In the genomic region with DNA sequence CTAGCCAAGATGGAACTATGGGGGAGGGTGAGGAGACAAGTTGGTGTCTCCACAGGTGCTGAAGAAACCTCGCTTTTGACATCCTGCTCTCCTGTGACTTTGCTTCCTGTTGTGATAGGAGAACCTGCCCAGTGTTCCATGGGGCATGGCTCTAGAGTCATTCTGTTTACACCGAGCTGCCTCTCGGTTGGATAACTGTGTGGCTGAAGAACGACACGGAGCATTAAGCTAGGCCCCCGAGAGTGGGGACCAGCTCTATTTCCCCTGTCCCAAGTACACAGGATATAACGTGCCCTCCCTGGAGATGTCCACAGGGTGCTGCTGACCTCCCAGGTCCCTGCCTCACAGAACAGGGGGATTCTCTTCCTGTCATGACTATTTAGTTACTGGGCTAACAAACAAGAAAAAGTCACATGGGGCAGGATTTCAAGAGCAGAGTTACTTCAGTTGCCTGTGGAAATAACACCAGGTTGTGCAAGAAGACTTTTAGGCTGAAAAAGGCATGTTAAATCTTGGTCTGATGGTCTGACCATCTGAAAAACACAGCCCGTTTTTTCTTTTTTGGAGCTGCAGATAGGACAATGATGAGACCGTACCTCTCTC, we compare ENCODE assay signal across 1 cellular context.
TF ChIP-seq lines count a peak whose summit lies in the region.

No MANE protein-coding gene starts in this region.

TF ChIP-seq in K562, 482 proteins besides CTCF, POLR2A, EP300 and RAD21 (continued from another document):
- no peak for TF ChIP-seq TOE1 (IDR thresholded peaks at IDR 0.05; ENCODE audit: borderline replicate concordance)
- no peak for TF ChIP-seq TOE1 (CRISPR knock-in tag; IDR thresholded peaks at IDR 0.05; ENCODE audit: borderline replicate concordance, low read depth)
- no peak for TF ChIP-seq YBX1 (IDR thresholded peaks at IDR 0.05)
- no peak for TF ChIP-seq CEBPG (CRISPR knock-in tag; IDR thresholded peaks at IDR 0.05)
- TF ChIP-seq CEBPG (tag; conservative IDR thresholded peaks at IDR 0.05 in 1 of 2, IDR thresholded peaks at IDR 0.05 in 1 of 2), result peak in 1 of 2 experiments; percentile 35; a peak in 1 of 4 replicates
- TF ChIP-seq CEBPB (tag; IDR thresholded peaks at IDR 0.05), result peak; percentile 35; the same call in 1 of the 2 replicates
- TF ChIP-seq NCOA1 (IDR thresholded peaks at IDR 0.05; ENCODE audit: low read depth), result no peak
- no peak for TF ChIP-seq RBM25 (IDR thresholded peaks at IDR 0.05; ENCODE audit: low read depth, low read length, severe bottlenecking)
- no peak for TF ChIP-seq RBFOX2 (IDR thresholded peaks at IDR 0.05; ENCODE audit: low read depth, low read length)
- TF ChIP-seq SP2 (IDR thresholded peaks at IDR 0.05; ENCODE audit: extremely low read depth, low read depth, low read length, poor library complexity, severe bottlenecking), result no peak
- TF ChIP-seq TAL1 (IDR thresholded peaks at IDR 0.05), result no peak
- TF ChIP-seq RBM15 (IDR thresholded peaks at IDR 0.05; ENCODE audit: insufficient read depth, low read length), result no peak
- TF ChIP-seq, protein P1, sequence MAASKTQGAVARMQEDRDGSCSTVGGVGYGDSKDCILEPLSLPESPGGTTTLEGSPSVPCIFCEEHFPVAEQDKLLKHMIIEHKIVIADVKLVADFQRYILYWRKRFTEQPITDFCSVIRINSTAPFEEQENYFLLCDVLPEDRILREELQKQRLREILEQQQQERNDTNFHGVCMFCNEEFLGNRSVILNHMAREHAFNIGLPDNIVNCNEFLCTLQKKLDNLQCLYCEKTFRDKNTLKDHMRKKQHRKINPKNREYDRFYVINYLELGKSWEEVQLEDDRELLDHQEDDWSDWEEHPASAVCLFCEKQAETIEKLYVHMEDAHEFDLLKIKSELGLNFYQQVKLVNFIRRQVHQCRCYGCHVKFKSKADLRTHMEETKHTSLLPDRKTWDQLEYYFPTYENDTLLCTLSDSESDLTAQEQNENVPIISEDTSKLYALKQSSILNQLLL (CRISPR knock-in tag; IDR thresholded peaks at IDR 0.05; ENCODE audit: borderline replicate concordance), result no peak
- no peak for TF ChIP-seq PTBP1 (IDR thresholded peaks at IDR 0.05; ENCODE audit: low read depth, low read length)
- TF ChIP-seq PML (IDR thresholded peaks at IDR 0.05; ENCODE audit: low read length), result no peak
- TF ChIP-seq ELF2 (CRISPR knock-in tag; IDR thresholded peaks at IDR 0.05), result no peak
- no peak for TF ChIP-seq TGIF2 (CRISPR knock-in tag; IDR thresholded peaks at IDR 0.05)
- TF ChIP-seq MAZ (CRISPR knock-in tag; conservative IDR thresholded peaks at IDR 0.05 in 1 of 2, IDR thresholded peaks at IDR 0.05 in 1 of 2), result 0 out of 4 replicates have a peak, but pooled peaks of 1 of the 2 experiments have one; percentile 8
- TF ChIP-seq HDAC8 (tag; IDR thresholded peaks at IDR 0.05), result no peak
- TF ChIP-seq ETV1 (tag; conservative IDR thresholded peaks at IDR 0.05; ENCODE audit: low read depth), result no peak
- TF ChIP-seq SMARCA4 (IDR thresholded peaks at IDR 0.05), result no peak
